8 cellular contexts compared by ENCODE assay signal in genomic region chr12:68932701-68933563, GRCh38. TPM values are rescaled to one million over a fixed set of nuclear protein-coding genes. Genes with fewer than 3 reads are reported as not detected.
DNase-seq lines count a peak whose midpoint lies in the region; FAIRE-seq and TF ChIP-seq lines count a peak whose summit lies in the region.

Gene CPM (minus strand): TSS chr12:68933171. CDS start chr12:68932837, 334 bp downstream.

- TF ChIP-seq CTCF in HEK293 (tag by site-specific recombination; IDR thresholded peaks at IDR 0.05), result no peak

- H3K27ac ChIP-seq in HEK293 (ENCODE audit: extremely low read depth, low read depth, low read length), result peak within 1 kb of the TSS; percentile 46; the same call in 1 of the 2 replicates

- no peaks in the 10 kb centered on the region for H3K36me3 ChIP-seq in HEK293 (ENCODE audit: control insufficient read depth in 2 of 2, insufficient read depth in 1 of 2, low read length in 2 of 2)

- no peak for TF ChIP-seq POLR2A in GM12892 (IDR thresholded peaks at IDR 0.05; ENCODE audit: low read depth, low read length)

- H3K4me1 ChIP-seq in HEK293 (ENCODE audit: control insufficient read depth, insufficient read depth, low read length), result peaks cover 5% of the 10 kb centered on the region

- no peaks in the 10 kb centered on the region for H3K9me3 ChIP-seq in HEK293 (ENCODE audit: control insufficient read depth, insufficient read depth, low read depth, low read length)

- FAIRE-seq in GM12892 (lab: Jason Lieb, UNC), result no peak

- CTCF ChIA-PET in HEK293 (lab: Yijun Ruan, JAX), result interaction anchor here (0.9 kb wide), 2 partner anchors 48 to 137 kb away, joined by 3 to 4 read pairs; no protein-coding TSS in a partner anchor

- H3K4me3 ChIP-seq in HEK293 (ENCODE audit: low read depth, low read length), result peak within 1 kb of the TSS; percentile 55

- DNase-seq in GM12892 (ENCODE audit: insufficient read length) (peak; percentile 74), NCI-H1092 treated with DMSO at 0.1 percent for 48 hours (lab: John Stamatoyannopoulos, UW) (peak; percentile 56), kidney tubule cell (ENCODE audit: low spot score) (peak; percentile 86), cerebellar cortex (ENCODE audit: low spot score) (no peak)
- DNase-seq in activated CD4-positive, CD25-positive, alpha-beta regulatory T cell treated with anti-CD3 and anti-CD28 coated beads, Interleukin-2, amount 50 U/mL, for 72 hours, result peak; percentile 79
- DNase-seq in central memory CD4-positive, alpha-beta T cell, result peak; percentile 57
- peak; percentile 87 for DNase-seq in stimulated activated CD4-positive, alpha-beta T cell treated with anti-CD3 and anti-CD28 coated beads, Interleukin-15, amount 100 ng/mL, for 24 hours

- POLR2A ChIA-PET in HEK293 (lab: Yijun Ruan, JAX), result interaction anchor here (0.7 to 1.1 kb wide), 3 partner anchors 9 to 48 kb away, joined by 3 read pairs; no protein-coding TSS in a partner anchor

TF ChIP-seq in HEK293, 187 proteins besides CTCF, POLR2A, EP300 and RAD21 (continues in another document):
- TF ChIP-seq ZNF157 (tag by site-specific recombination; IDR thresholded peaks at IDR 0.05), result no peak
- no peak for TF ChIP-seq ZNF302 (tag by site-specific recombination; IDR thresholded peaks at IDR 0.05; ENCODE audit: low read depth)
- no peak for TF ChIP-seq ZNF670 (tag by site-specific recombination; IDR thresholded peaks at IDR 0.05; ENCODE audit: low read depth)
- peak; percentile 75 for TF ChIP-seq ZBTB26 (tag by site-specific recombination; optimal IDR thresholded peaks at IDR 0.05)
- TF ChIP-seq ZFHX2 (tag by site-specific recombination; conservative IDR thresholded peaks at IDR 0.05), result peak; percentile 84
- TF ChIP-seq ZNF660 (tag by site-specific recombination; IDR thresholded peaks at IDR 0.05), result 0 out of 2 replicates have a peak, but pooled peaks have one; percentile 63
- peak; percentile 35; the same call in 1 of the 2 replicates for TF ChIP-seq ZNF596 (tag by site-specific recombination; IDR thresholded peaks at IDR 0.05)
- TF ChIP-seq PATZ1 (tag by site-specific recombination; IDR thresholded peaks at IDR 0.05), result 0 out of 2 replicates have a peak, but pooled peaks have one; percentile 12
- peak; percentile 84 for TF ChIP-seq ZNF335 (tag by site-specific recombination; conservative IDR thresholded peaks at IDR 0.05)
- 0 out of 2 replicates have a peak, but pooled peaks have one; percentile 18 for TF ChIP-seq HIC1 (tag by site-specific recombination; IDR thresholded peaks at IDR 0.05)
- TF ChIP-seq ZNF350 (tag by site-specific recombination; IDR thresholded peaks at IDR 0.05), result no peak
- no peak for TF ChIP-seq ZNF169 (tag by site-specific recombination; IDR thresholded peaks at IDR 0.05)
- peak; percentile 84; the same call in 1 of the 2 replicates for TF ChIP-seq PBX3 (CRISPR knock-in tag; IDR thresholded peaks at IDR 0.05)
- no peak for TF ChIP-seq GLI2 (tag by site-specific recombination; IDR thresholded peaks at IDR 0.05; ENCODE audit: borderline replicate concordance, low read depth)
- TF ChIP-seq KLF10 (tag by site-specific recombination; IDR thresholded peaks at IDR 0.05), result 0 out of 2 replicates have a peak, but pooled peaks have one; percentile 33
- TF ChIP-seq REPIN1 (tag by site-specific recombination; IDR thresholded peaks at IDR 0.05; ENCODE audit: low read depth), result 0 out of 2 replicates have a peak, but pooled peaks have one; percentile 45
- peak; percentile 18; the same call in 1 of the 2 replicates for TF ChIP-seq GLIS2 (tag by site-specific recombination; IDR thresholded peaks at IDR 0.05)
- TF ChIP-seq ZBTB8A (tag by site-specific recombination; IDR thresholded peaks at IDR 0.05), result peak; percentile 99
- no peak for TF ChIP-seq KLF7 (tag by site-specific recombination; IDR thresholded peaks at IDR 0.05; ENCODE audit: borderline replicate concordance)
- peak; percentile 48; the same call in 1 of the 2 replicates for TF ChIP-seq IKZF3 (tag by site-specific recombination; IDR thresholded peaks at IDR 0.05)
- no peak for TF ChIP-seq ZNF175 (tag by site-specific recombination; IDR thresholded peaks at IDR 0.05)
- no peak for TF ChIP-seq ZNF423 (tag by site-specific recombination; IDR thresholded peaks at IDR 0.05)
- TF ChIP-seq ZNF23 (tag by site-specific recombination; IDR thresholded peaks at IDR 0.05; ENCODE audit: borderline replicate concordance), result no peak
- TF ChIP-seq EGR2 (tag by site-specific recombination; IDR thresholded peaks at IDR 0.05; ENCODE audit: low read depth), result peak; percentile 54
- peak; percentile 26; the same call in 1 of the 2 replicates for TF ChIP-seq ZBTB20 (tag by site-specific recombination; IDR thresholded peaks at IDR 0.05)
- peak; percentile 70; the same call in 1 of the 2 replicates for TF ChIP-seq ZBTB17 (tag by site-specific recombination; IDR thresholded peaks at IDR 0.05)
- TF ChIP-seq ZNF488 (tag by site-specific recombination; IDR thresholded peaks at IDR 0.05), result no peak
- peak; percentile 41; the same call in 1 of the 2 replicates for TF ChIP-seq ZNF341 (tag by site-specific recombination; IDR thresholded peaks at IDR 0.05; ENCODE audit: low read depth)
- TF ChIP-seq ZNF416 (tag by site-specific recombination; IDR thresholded peaks at IDR 0.05), result no peak

RNA-seq across cellular contexts. Expression of gene CPM, which starts in this region (rescaled TPM):
- 0.45 TPM for polyA plus RNA-seq in GM12892 (2012; ENCODE audit: missing spikeins)
